21 cellular contexts compared by ENCODE assay signal in genomic region chr10:116764979-116765378, GRCh38.
"Had no signal": no experiment of that assay in that cellular context is flagged by ENCODE, and none has a peak within 500 bp of the region (broad histone marks: within the 10 kb centered on the region; RNA-seq: fewer than 3 reads in every experiment).

No MANE protein-coding gene starts in this region.

- H3K4me1 ChIP-seq: ascending aorta, body of pancreas, breast epithelium had no signal

- FAIRE-seq: astrocyte, bronchial epithelial cell had no signal

- H3K27me3 ChIP-seq: adrenal gland, ascending aorta, body of pancreas, brain microvascular endothelial cell, breast epithelium, cardiac muscle cell had no signal

- H3K36me3 ChIP-seq: adrenal gland, ascending aorta, brain microvascular endothelial cell, breast epithelium, cardiac muscle cell had no signal

- H3K4me3 ChIP-seq: adrenal gland, ascending aorta, body of pancreas, breast epithelium, cardiac muscle cell had no signal

- H3K9me3 ChIP-seq: adrenal gland, ascending aorta, body of pancreas, breast epithelium had no signal

- ATAC-seq: activated naive CD8-positive, alpha-beta T cell treated with anti-CD3 and anti-CD28 coated beads, Interleukin-2, amount 50 U/mL, for 24 hours; activated T-cell treated with anti-CD3 and anti-CD28 coated beads, Interleukin-2, amount 50 U/mL, for 4 hours; activated T-cell treated with anti-CD3 and anti-CD28 coated beads, Interleukin-2, amount 50 U/mL, for 72 hours; activated T-helper 17 cell treated with anti-CD3 and anti-CD28 coated beads, Interleukin-2, amount 50 U/mL, for 72 hours; body of pancreas had no signal

- DNase-seq: activated effector memory CD4-positive, alpha-beta T cell treated with Interleukin-2 at 50 U/mL for 16 hours; activated gamma-delta T cell; activated gamma-delta T cell treated with Interleukin-2 at 50 U/mL for 16 hours; activated naive CD4-positive, alpha-beta T cell; activated naive CD4-positive, alpha-beta T cell treated with anti-CD3 and anti-CD28 coated beads, Interleukin-2, amount 50 U/mL, for 16 hours; activated naive CD8-positive, alpha-beta T cell treated with anti-CD3 and anti-CD28 coated beads, Interleukin-2, amount 10 ng/mL, durations not matched to agents 7 days and 5 days; activated T-cell treated with anti-CD3 and anti-CD28 coated beads, Interleukin-2, amount 50 U/mL, for 24 hours; amniotic stem cell; aorta; brain microvascular endothelial cell had no signal

- H3K27ac ChIP-seq: adrenal gland, ascending aorta, body of pancreas, brain microvascular endothelial cell, breast epithelium, cardiac muscle cell had no signal
